Comparison of ENCODE assay signal across 1 cellular context in the genomic region with DNA sequence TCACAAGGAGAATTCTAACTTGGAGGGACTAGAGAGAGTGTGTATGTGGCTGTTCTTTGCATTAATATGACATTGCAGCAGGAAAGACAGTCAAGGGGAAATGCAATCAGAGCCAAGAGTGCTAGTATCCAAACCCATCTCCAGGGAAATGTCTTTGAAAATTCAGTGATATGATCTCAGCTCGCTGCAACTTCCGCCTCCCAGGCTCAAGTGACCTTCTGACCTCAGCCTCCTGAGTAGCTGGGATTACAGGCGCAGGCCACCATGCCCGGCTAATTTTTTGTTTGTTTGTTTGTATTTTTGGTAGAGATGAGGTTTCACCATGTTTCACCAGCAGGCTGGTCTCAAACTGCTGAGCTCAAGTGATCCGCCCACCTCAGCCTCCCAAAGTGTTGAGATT.
TF ChIP-seq lines count a peak whose summit lies in the region.

No MANE protein-coding gene starts in this region.

TF ChIP-seq in GM23338, 12 proteins besides CTCF, POLR2A, EP300 and RAD21 (continued from another document):
- TF ChIP-seq, protein P1, sequence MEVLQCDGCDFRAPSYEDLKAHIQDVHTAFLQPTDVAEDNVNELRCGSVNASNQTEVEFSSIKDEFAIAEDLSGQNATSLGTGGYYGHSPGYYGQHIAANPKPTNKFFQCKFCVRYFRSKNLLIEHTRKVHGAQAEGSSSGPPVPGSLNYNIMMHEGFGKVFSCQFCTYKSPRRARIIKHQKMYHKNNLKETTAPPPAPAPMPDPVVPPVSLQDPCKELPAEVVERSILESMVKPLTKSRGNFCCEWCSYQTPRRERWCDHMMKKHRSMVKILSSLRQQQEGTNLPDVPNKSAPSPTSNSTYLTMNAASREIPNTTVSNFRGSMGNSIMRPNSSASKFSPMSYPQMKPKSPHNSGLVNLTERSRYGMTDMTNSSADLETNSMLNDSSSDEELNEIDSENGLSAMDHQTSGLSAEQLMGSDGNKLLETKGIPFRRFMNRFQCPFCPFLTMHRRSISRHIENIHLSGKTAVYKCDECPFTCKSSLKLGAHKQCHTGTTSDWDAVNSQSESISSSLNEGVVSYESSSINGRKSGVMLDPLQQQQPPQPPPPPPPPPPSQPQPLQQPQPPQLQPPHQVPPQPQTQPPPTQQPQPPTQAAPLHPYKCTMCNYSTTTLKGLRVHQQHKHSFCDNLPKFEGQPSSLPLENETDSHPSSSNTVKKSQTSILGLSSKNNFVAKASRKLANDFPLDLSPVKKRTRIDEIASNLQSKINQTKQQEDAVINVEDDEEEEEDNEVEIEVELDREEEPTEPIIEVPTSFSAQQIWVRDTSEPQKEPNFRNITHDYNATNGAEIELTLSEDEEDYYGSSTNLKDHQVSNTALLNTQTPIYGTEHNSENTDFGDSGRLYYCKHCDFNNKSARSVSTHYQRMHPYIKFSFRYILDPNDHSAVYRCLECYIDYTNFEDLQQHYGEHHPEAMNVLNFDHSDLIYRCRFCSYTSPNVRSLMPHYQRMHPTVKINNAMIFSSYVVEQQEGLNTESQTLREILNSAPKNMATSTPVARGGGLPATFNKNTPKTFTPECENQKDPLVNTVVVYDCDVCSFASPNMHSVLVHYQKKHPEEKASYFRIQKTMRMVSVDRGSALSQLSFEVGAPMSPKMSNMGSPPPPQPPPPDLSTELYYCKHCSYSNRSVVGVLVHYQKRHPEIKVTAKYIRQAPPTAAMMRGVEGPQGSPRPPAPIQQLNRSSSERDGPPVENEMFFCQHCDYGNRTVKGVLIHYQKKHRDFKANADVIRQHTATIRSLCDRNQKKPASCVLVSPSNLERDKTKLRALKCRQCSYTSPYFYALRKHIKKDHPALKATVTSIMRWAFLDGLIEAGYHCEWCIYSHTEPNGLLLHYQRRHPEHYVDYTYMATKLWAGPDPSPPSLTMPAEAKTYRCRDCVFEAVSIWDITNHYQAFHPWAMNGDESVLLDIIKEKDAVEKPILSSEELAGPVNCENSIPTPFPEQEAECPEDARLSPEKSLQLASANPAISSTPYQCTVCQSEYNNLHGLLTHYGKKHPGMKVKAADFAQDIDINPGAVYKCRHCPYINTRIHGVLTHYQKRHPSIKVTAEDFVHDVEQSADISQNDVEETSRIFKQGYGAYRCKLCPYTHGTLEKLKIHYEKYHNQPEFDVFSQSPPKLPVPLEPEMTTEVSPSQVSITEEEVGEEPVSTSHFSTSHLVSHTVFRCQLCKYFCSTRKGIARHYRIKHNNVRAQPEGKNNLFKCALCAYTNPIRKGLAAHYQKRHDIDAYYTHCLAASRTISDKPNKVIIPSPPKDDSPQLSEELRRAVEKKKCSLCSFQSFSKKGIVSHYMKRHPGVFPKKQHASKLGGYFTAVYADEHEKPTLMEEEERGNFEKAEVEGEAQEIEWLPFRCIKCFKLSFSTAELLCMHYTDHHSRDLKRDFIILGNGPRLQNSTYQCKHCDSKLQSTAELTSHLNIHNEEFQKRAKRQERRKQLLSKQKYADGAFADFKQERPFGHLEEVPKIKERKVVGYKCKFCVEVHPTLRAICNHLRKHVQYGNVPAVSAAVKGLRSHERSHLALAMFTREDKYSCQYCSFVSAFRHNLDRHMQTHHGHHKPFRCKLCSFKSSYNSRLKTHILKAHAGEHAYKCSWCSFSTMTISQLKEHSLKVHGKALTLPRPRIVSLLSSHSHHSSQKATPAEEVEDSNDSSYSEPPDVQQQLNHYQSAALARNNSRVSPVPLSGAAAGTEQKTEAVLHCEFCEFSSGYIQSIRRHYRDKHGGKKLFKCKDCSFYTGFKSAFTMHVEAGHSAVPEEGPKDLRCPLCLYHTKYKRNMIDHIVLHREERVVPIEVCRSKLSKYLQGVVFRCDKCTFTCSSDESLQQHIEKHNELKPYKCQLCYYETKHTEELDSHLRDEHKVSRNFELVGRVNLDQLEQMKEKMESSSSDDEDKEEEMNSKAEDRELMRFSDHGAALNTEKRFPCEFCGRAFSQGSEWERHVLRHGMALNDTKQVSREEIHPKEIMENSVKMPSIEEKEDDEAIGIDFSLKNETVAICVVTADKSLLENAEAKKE (CRISPR knock-in tag; IDR thresholded peaks at IDR 0.05) = no peak
- TF ChIP-seq ZNF331 (CRISPR knock-in tag; IDR thresholded peaks at IDR 0.05; ENCODE audit: low read depth) (no peak), STAT1 (IDR thresholded peaks at IDR 0.05; ENCODE audit: unreplicated experiment) (no peak), EZH2phosphoT487 (IDR thresholded peaks at IDR 0.05; ENCODE audit: unreplicated experiment) (no peak)
- TF ChIP-seq, protein P2, sequence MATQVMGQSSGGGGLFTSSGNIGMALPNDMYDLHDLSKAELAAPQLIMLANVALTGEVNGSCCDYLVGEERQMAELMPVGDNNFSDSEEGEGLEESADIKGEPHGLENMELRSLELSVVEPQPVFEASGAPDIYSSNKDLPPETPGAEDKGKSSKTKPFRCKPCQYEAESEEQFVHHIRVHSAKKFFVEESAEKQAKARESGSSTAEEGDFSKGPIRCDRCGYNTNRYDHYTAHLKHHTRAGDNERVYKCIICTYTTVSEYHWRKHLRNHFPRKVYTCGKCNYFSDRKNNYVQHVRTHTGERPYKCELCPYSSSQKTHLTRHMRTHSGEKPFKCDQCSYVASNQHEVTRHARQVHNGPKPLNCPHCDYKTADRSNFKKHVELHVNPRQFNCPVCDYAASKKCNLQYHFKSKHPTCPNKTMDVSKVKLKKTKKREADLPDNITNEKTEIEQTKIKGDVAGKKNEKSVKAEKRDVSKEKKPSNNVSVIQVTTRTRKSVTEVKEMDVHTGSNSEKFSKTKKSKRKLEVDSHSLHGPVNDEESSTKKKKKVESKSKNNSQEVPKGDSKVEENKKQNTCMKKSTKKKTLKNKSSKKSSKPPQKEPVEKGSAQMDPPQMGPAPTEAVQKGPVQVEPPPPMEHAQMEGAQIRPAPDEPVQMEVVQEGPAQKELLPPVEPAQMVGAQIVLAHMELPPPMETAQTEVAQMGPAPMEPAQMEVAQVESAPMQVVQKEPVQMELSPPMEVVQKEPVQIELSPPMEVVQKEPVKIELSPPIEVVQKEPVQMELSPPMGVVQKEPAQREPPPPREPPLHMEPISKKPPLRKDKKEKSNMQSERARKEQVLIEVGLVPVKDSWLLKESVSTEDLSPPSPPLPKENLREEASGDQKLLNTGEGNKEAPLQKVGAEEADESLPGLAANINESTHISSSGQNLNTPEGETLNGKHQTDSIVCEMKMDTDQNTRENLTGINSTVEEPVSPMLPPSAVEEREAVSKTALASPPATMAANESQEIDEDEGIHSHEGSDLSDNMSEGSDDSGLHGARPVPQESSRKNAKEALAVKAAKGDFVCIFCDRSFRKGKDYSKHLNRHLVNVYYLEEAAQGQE (IDR thresholded peaks at IDR 0.05; ENCODE audit: unreplicated experiment) = no peak
